ENCODE assay signal across 10 cellular contexts in the genomic region with DNA sequence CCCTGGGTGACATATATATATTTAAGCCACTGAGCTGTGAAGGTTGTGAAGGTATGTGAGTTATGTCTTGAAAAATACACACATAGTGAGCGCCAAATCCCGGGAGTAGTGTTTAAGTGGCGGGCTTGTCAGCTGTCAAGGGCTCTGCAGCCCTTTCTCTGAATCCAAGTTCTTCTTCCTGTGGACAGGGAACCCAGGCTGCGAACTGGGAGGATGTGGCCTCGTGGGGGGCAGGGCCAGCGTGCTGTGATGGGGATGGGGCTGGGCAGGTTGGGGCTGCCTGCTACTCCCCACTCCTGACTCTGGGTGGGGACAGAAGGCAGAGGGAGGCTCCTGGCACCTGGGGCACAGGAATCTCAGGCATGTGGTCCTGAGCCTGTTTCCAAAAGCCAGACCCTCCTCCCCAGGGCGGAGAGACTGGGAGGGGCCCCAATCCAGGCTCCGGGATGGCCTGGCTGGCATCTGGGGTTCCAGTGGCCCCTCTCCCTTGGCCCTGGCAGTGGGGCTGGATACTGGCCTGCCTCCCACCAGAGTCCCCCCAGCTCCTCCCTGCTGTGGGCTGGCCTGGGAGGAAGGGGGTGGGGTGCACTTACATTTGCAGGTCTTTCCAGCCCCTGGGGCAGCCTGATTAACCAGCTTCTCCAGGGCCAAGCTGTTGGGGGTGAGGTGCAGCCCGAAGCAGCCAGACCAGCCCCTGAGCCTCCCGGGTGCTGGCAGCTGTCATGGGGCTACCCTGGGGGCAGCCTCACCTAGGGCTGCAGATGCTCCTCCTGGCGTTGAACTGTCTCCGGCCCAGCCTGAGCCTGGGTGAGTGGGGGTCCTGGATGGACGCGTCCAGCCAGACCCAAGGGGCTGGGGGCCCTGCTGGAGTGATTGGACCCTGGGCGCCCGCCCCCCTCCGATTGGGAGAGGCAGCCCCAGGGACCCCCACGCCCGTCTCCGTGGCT. TPM values are rescaled to one million over a fixed set of nuclear protein-coding genes. Genes with fewer than 3 reads are reported as not detected.
DNase-seq lines count a peak whose midpoint lies in the region; ATAC-seq, FAIRE-seq and TF ChIP-seq lines count a peak whose summit lies in the region.
"Had no signal": no experiment of that assay in that cellular context is flagged by ENCODE, and none has a peak within 500 bp of the region (broad histone marks: within the 10 kb centered on the region; RNA-seq: fewer than 3 reads in every experiment).

A gene (plus strand): TSS at position 622 of the 947 bp plus-strand sequence. CDS start 101 bp downstream, at position 723.

- H4K91ac ChIP-seq in IMR-90 (ENCODE audit: insufficient read depth, low read depth, low read length) (no peak within 1 kb of the TSS), H1 (replicated peaks; ENCODE audit: insufficient read length, low read length) (peak within 1 kb of the TSS; percentile 40)

- H2BK20ac ChIP-seq in IMR-90 (ENCODE audit: low read depth, low read length), result no peak within 1 kb of the TSS
- H2BK20ac ChIP-seq in H1 (ENCODE audit: low read length), result peak within 1 kb of the TSS; percentile 90; the same call in 1 of the 2 replicates

- no TSS peak for BruUV-seq in IMR-90 (replicated peaks; lab: Mats Ljungman, UMichigan)

- POLR2A ChIA-PET in IMR-90 (lab: Charles Lee; ENCODE audit: unreplicated experiment), result no interaction called here
- POLR2A ChIA-PET in H1 (lab: Charles Lee; ENCODE audit: partially characterized antibody), result interaction anchor here (0.6 kb wide), 1 partner anchor 101 kb away, joined by 3 read pairs; a partner anchor contains a TSS

- H4K20me1 ChIP-seq in IMR-90 (ENCODE audit: insufficient read depth, low read length) (no peaks in the 10 kb centered on the region), H1 (replicated peaks in 1 of 2; ENCODE audit: control insufficient read depth in 1 of 2, insufficient read depth in 2 of 2, low read length in 2 of 2) (peaks cover 0 to 3% of the 10 kb centered on the region in 2 experiments)

- no peaks in the 10 kb centered on the region for H3K79me2 ChIP-seq in H1 (ENCODE audit: control insufficient read depth in 1 of 2, insufficient read depth in 2 of 2, low read length in 2 of 2)

- dilution Hi-C loops in IMR-90 (cut with HindIII; ENCODE audit: low sequenced_read_pairs, unreplicated experiment), result no loop called here

- H4K5ac ChIP-seq in IMR-90 (ENCODE audit: low read depth, low read length) (no peak within 1 kb of the TSS), H1 (ENCODE audit: insufficient read length, low read depth, low read length) (no peak within 1 kb of the TSS)

- intact Hi-C loops in IMR-90 (cut with micrococcal nuclease), result no loop called here
- intact Hi-C loops in posterior vena cava (cut with DNase I), result no loop called here

- TF ChIP-seq POLR2A in IMR-90 (IDR thresholded peaks at IDR 0.05; ENCODE audit: low read depth, low read length), result no peak
- TF ChIP-seq POLR2A in H1 (IDR thresholded peaks at IDR 0.05; ENCODE audit: control extremely low read depth in 1 of 2, low read depth in 2 of 2, low read length in 2 of 2), result no peak; a peak in 1 of 3 replicates
- no peak for TF ChIP-seq POLR2A in GM18505 (IDR thresholded peaks at IDR 0.05; ENCODE audit: borderline replicate concordance, extremely low read depth, insufficient read depth, insufficient read length)

- H3K4me1 ChIP-seq in IMR-90 (ENCODE audit: control insufficient read depth, insufficient read depth, low read length) (no peaks in the 10 kb centered on the region; the same call in 1 of the 2 replicates), H1 (replicated peaks in 1 of 4; ENCODE audit: control insufficient read depth in 3 of 4, insufficient read depth in 4 of 4, low read length in 3 of 4) (peaks cover 0 to 17% (median 11%) of the 10 kb centered on the region in 4 experiments; a peak in 6 of 7 replicates)

- no peak within 1 kb of the TSS for H3K4me3 ChIP-seq in IMR-90 (ENCODE audit: insufficient read depth, low read depth, low read length)
- peak within 1 kb of the TSS in 1 of 4 experiments; percentile 5; a peak in 2 of 8 replicates for H3K4me3 ChIP-seq in H1 (ENCODE audit: extremely low read depth in 1 of 4, insufficient read depth in 2 of 4, low read depth in 3 of 4, low read length in 4 of 4)
- H3K4me3 ChIP-seq: vagina had no signal

- no peak for TF ChIP-seq EP300 in H1 (IDR thresholded peaks at IDR 0.05; ENCODE audit: borderline replicate concordance in 1 of 2, low read depth in 2 of 2, low read length in 2 of 2)

- no peak for FAIRE-seq in H1 (lab: Jason Lieb, UNC)

- ATAC-seq in IMR-90 (ENCODE audit: low read depth) (peak; percentile 52), GM18505 (IDR thresholded peaks at IDR 0.05; ENCODE audit: unreplicated experiment) (no peak)

- TF ChIP-seq RAD21 in IMR-90 (IDR thresholded peaks at IDR 0.05; ENCODE audit: low read length), result no peak
- peak; percentile 41 to 51; a peak in 3 of 4 replicates for TF ChIP-seq RAD21 in H1 (IDR thresholded peaks at IDR 0.05 in 1 of 2, conservative IDR thresholded peaks at IDR 0.05 in 1 of 2; ENCODE audit: low read depth in 2 of 2, low read length in 2 of 2)

- H2BK15ac ChIP-seq in IMR-90 (ENCODE audit: low read depth, low read length) (no peak within 1 kb of the TSS), H1 (ENCODE audit: low read length) (peak within 1 kb of the TSS; percentile 29; the same call in 1 of the 2 replicates)

- H4K8ac ChIP-seq in IMR-90 (ENCODE audit: low read depth in 2 of 2, low read length in 2 of 2) (no peak within 1 kb of the TSS), H1 (ENCODE audit: extremely low read depth, insufficient read depth, low read length) (peak within 1 kb of the TSS; percentile 87)

- H2BK120ac ChIP-seq in IMR-90 (ENCODE audit: low read depth, low read length) (no peak within 1 kb of the TSS), H1 (replicated peaks; ENCODE audit: low read depth, low read length) (no peak within 1 kb of the TSS)

- H2BK12ac ChIP-seq in H1 (ENCODE audit: low read depth, low read length), result peak within 1 kb of the TSS; percentile 87; the same call in 1 of the 2 replicates

- H2AK5ac ChIP-seq in IMR-90 (ENCODE audit: low read depth, low read length) (peak within 1 kb of the TSS; percentile 46; the same call in 1 of the 2 replicates), H1 (ENCODE audit: low read depth, low read length) (no peak within 1 kb of the TSS)

- H3K79me1 ChIP-seq in IMR-90 (ENCODE audit: low read depth in 1 of 2, low read length in 2 of 2) (no peaks in the 10 kb centered on the region), H1 (ENCODE audit: low read depth, low read length) (no peaks in the 10 kb centered on the region)

- peak within 1 kb of the TSS; percentile 53 for H2AFZ ChIP-seq in IMR-90 (replicated peaks; ENCODE audit: low read length, poor library complexity)
- H2AFZ ChIP-seq in H1 (ENCODE audit: low read length), result no peak within 1 kb of the TSS

- no peak within 1 kb of the TSS for H3K27ac ChIP-seq in IMR-90 (ENCODE audit: insufficient read depth, low read length)
- no peak within 1 kb of the TSS for H3K27ac ChIP-seq in H1 (ENCODE audit: low read depth, low read length)
- H3K27ac ChIP-seq: vagina had no signal

- H3K9me1 ChIP-seq in IMR-90 (ENCODE audit: insufficient read depth, low read length), result no peaks in the 10 kb centered on the region

- no peak within 1 kb of the TSS for H3K4ac ChIP-seq in IMR-90 (ENCODE audit: low read depth, low read length)
- peak within 1 kb of the TSS; percentile 69 for H3K4ac ChIP-seq in H1 (replicated peaks; ENCODE audit: insufficient read length, low read depth, low read length)

- WGBS in IMR-90 (ENCODE audit: extremely low coverage in 2 of 2, insufficient read length in 1 of 2), 2 experiments, result 18% methylated on average over 2 of the region's 20 CpGs; no CpG with 5 or more reads in 1 of the 2 experiments
- WGBS in H1 (ENCODE audit: extremely low coverage in 1 of 2, insufficient coverage in 1 of 2, insufficient read length in 1 of 2, insufficient replicate concordance in 2 of 2, low coverage in 1 of 2, low lambda C conversion rate in 2 of 2, missing lambda C conversion rate in 1 of 2), 2 experiments, result 52% methylated on average over 17 of the region's 20 CpGs; no CpG with 5 or more reads in 1 of the 2 experiments

- H3K56ac ChIP-seq in IMR-90 (ENCODE audit: extremely low read depth, insufficient read depth, low read length) (no peak within 1 kb of the TSS), H1 (replicated peaks; ENCODE audit: insufficient read length, low read depth, low read length) (no peak within 1 kb of the TSS)

- H3K23ac ChIP-seq in IMR-90 (ENCODE audit: low read depth, low read length) (no peak within 1 kb of the TSS), H1 (ENCODE audit: insufficient read length) (no peak within 1 kb of the TSS)

- CTCF ChIA-PET in IMR-90 (lab: Yijun Ruan, JAX) (no interaction called here), H1 (lab: Charles Lee; ENCODE audit: partially characterized antibody) (no interaction called here)

- H2AK9ac ChIP-seq in IMR-90 (replicated peaks; ENCODE audit: low read depth, low read length, poor library complexity), result no peak within 1 kb of the TSS

- no peak within 1 kb of the TSS for H2BK5ac ChIP-seq in IMR-90 (ENCODE audit: low read depth, low read length, poor library complexity, severe bottlenecking)
- peak within 1 kb of the TSS; percentile 71; the same call in 1 of the 2 replicates for H2BK5ac ChIP-seq in H1 (ENCODE audit: low read depth, low read length)

- H3K9me3 ChIP-seq in IMR-90 (ENCODE audit: control insufficient read depth, insufficient read depth, low read length) (no peaks in the 10 kb centered on the region), H1 (ENCODE audit: insufficient read depth in 2 of 2, low read depth in 1 of 2, low read length in 1 of 2) (no peaks in the 10 kb centered on the region)
- H3K9me3 ChIP-seq: vagina had no signal

- in situ Hi-C loops in IMR-90 (cut with MboI; ENCODE audit: low sequenced_read_pairs), result loop anchor here (5.0 kb wide), 1 partner anchor 78 kb away; no protein-coding TSS in a partner anchor

- no peak for TF ChIP-seq CTCF in IMR-90 (conservative IDR thresholded peaks at IDR 0.05; ENCODE audit: low read depth, low read length)
- TF ChIP-seq CTCF in H1 (IDR thresholded peaks at IDR 0.05; ENCODE audit: control extremely low read depth in 1 of 3, insufficient read depth in 1 of 3, low read depth in 1 of 3, low read length in 3 of 3), result peak in 2 of 3 experiments; percentile 30 to 33; a peak in 2 of 4 replicates

- H3K36me3 ChIP-seq in IMR-90 (ENCODE audit: control insufficient read depth, insufficient read depth, low read length) (peaks cover 9% of the 10 kb centered on the region), H1 (ENCODE audit: control insufficient read depth in 2 of 4, insufficient read depth in 4 of 4, low read length in 3 of 4) (peaks cover 0 to 5% (median under 1%) of the 10 kb centered on the region in 4 experiments; a peak in 4 of 8 replicates)

- H3K14ac ChIP-seq in IMR-90 (replicated peaks; ENCODE audit: low read depth, low read length) (no peak within 1 kb of the TSS; the same call in 1 of the 2 replicates), H1 (ENCODE audit: insufficient read length) (no peak within 1 kb of the TSS)

- DNase-seq in NCI-H82 (lab: John Stamatoyannopoulos, UW) (peak; percentile 65), NCI-H82 treated with DMSO at 0.1 percent for 48 hours (lab: John Stamatoyannopoulos, UW; ENCODE audit: unreplicated experiment) (no peak), IMR-90 (no peak), H1 (ENCODE audit: low read depth in 1 of 2, low spot score in 2 of 2) (peak; percentile 61 to 83), posterior vena cava (ENCODE audit: low spot score) (peak; percentile 81), SHP77 treated with DMSO at 0.1 percent for 48 hours (lab: John Stamatoyannopoulos, UW) (no peak), T1000 (lab: John Stamatoyannopoulos, UW) (no peak)
- DNase-seq: NCI-H2081 treated with DMSO at 0.1 percent for 48 hours had no signal

- H3K27me3 ChIP-seq in IMR-90 (ENCODE audit: control insufficient read depth, insufficient read depth, low read length) (no peaks in the 10 kb centered on the region), H1 (replicated peaks in 1 of 4; ENCODE audit: control insufficient read depth in 3 of 4, extremely low read depth in 1 of 4, insufficient read depth in 3 of 4, low read length in 3 of 4) (no peaks in the 10 kb centered on the region)
- H3K27me3 ChIP-seq: vagina had no signal

- H3K9ac ChIP-seq in IMR-90 (ENCODE audit: low read depth, low read length) (no peak within 1 kb of the TSS), H1 (replicated peaks in 1 of 4; ENCODE audit: extremely low read depth in 1 of 4, low read depth in 3 of 4, low read length in 3 of 4) (no peak within 1 kb of the TSS; a peak in 1 of 7 replicates)

- H3K4me2 ChIP-seq in IMR-90 (ENCODE audit: low read depth, low read length), result no peak within 1 kb of the TSS
- peak within 1 kb of the TSS; percentile 25 to 61 for H3K4me2 ChIP-seq in H1 (ENCODE audit: insufficient read depth in 1 of 2, low read depth in 2 of 2, low read length in 2 of 2)

- no peak within 1 kb of the TSS for H3K18ac ChIP-seq in IMR-90 (ENCODE audit: low read depth, low read length)
- H3K18ac ChIP-seq in H1 (ENCODE audit: extremely low read depth, low read length), result peak within 1 kb of the TSS; percentile 48

- H3K23me2 ChIP-seq in H1 (ENCODE audit: low read depth, low read length), result no peaks in the 10 kb centered on the region

RNA-seq across cellular contexts. Expression of the gene that starts here (rescaled TPM):
- total RNA-seq in IMR-90 (2012; rRNA removed) (not detected in 2 replicates), posterior vena cava (1 to 10 TPM in 1 of 2 donors, under 1 TPM in 1; 0.37 to 1.1 TPM)
- polyA plus RNA-seq in IMR-90 (2012; rRNA removed) (0.10 and 0.26 TPM in 2 replicates), H1 (2011; rRNA removed) (5.9 and 14.2 TPM in 2 replicates)
- not detected in 2 replicates for polyA plus RNA-seq in IMR-90 (2012; cell fraction: cytosol; rRNA removed)
- 0.29 and 0.90 TPM in 2 replicates for polyA plus RNA-seq in IMR-90 (2012; cell fraction: nucleus; rRNA removed; ENCODE audit: low replicate concordance)
- 18.4 and 20.6 TPM in 2 replicates for total RNA-seq in H1 (2021; fragmentation: NEBNext Ultra II Directional; extraction: Animal tissue kit (Norgen Biotek cat#: 25700))
- 4.6 TPM for polyA plus RNA-seq in H1 (2011; cell fraction: cytosol; rRNA removed)
- 12.0 TPM for polyA plus RNA-seq in H1 (2011; cell fraction: nucleus; rRNA removed)
- 6.1 to 11.7 TPM (median 9.1 TPM) in 4 replicates for polyA plus RNA-seq in H1 (2012, experiment 1 of 2)
- 9.1 TPM for polyA plus RNA-seq in H1 (2012, experiment 2 of 2)
- polyA plus RNA-seq in H1 (2013, experiment 1 of 2), result 10.2 TPM
- 11.2 TPM for polyA plus RNA-seq in H1 (2013, experiment 2 of 2)
- polyA minus RNA-seq in H1 (2011; rRNA and poly(A)+ RNA removed), result 1.8 and 2.6 TPM in 2 replicates
- 14.6 TPM for polyA minus RNA-seq in H1 (2011; cell fraction: cytosol; rRNA and poly(A)+ RNA removed)
- 12.8 TPM for polyA minus RNA-seq in H1 (2011; cell fraction: nucleus; rRNA and poly(A)+ RNA removed)

Comparison
In these comparisons a context has a peak if more than half of its experiments do, and no peak if none do; other contexts are left out.
1. DNase-seq: peak in NCI-H82 (single experiment), H1 (2 of 2) and posterior vena cava (single experiment); none in NCI-H82 treated with DMSO at 0.1 percent for 48 hours (single experiment), IMR-90 (single experiment), SHP77 treated with DMSO at 0.1 percent for 48 hours (single experiment) and T1000 (single experiment).
2. Peak in ATAC-seq in IMR-90; RNA of the gene not detected or under 1 TPM.